Comparison of ENCODE assay signal across 19 cellular contexts in genomic region chr5:114010362-114010761, GRCh38.
DNase-seq lines count a peak whose midpoint lies in the region; ATAC-seq and TF ChIP-seq lines count a peak whose summit lies in the region.
"Had no signal": no experiment of that assay in that cellular context is flagged by ENCODE, and none has a peak within 500 bp of the region (broad histone marks: within the 10 kb centered on the region; RNA-seq: fewer than 3 reads in every experiment).

No MANE protein-coding gene starts in this region.

- DNase-seq in GOT3 (lab: John Stamatoyannopoulos, UW): peak; percentile 16
- peak; percentile 63 for DNase-seq in amniotic epithelial cell (ENCODE audit: low read depth)
- DNase-seq in fibroblast of villous mesenchyme (ENCODE audit: low read depth): peak; percentile 0
- DNase-seq in stimulated activated effector memory CD8-positive, alpha-beta T cell treated with anti-CD3 and anti-CD28 coated beads, Interleukin-12 subunit alpha, Interleukin-12 subunit beta, amount 100 ng/mL, for 72 hours (ENCODE audit: low spot score in 2 of 2): no peak
- DNase-seq in NCI-H1694 (lab: John Stamatoyannopoulos, UW): no peak
- DNase-seq: activated B cell treated with CpG ODN at 0.5 μM for 24 hours, DND-41, NCI-H1092, NCI-H2171 treated with DMSO at 0.1 percent for 48 hours, thyroid gland had no signal

- H3K4me1 Mint-ChIP-seq in stimulated activated effector memory CD8-positive, alpha-beta T cell treated with anti-CD3 and anti-CD28 coated beads, Interleukin-12 subunit alpha, Interleukin-12 subunit beta, amount 100 ng/mL, for 72 hours: no peaks in the 10 kb centered on the region
- H3K4me1 Mint-ChIP-seq: activated B cell treated with CpG ODN at 0.5 μM for 24 hours, CD14-positive monocyte had no signal

- TF ChIP-seq CTCF in fibroblast of villous mesenchyme (IDR thresholded peaks at IDR 0.05; ENCODE audit: insufficient read depth, low read depth, low read length): no peak

- no peak overlapping the region for H3K4me3 Mint-ChIP-seq in stimulated activated effector memory CD8-positive, alpha-beta T cell treated with anti-CD3 and anti-CD28 coated beads, Interleukin-12 subunit alpha, Interleukin-12 subunit beta, amount 100 ng/mL, for 72 hours
- H3K4me3 Mint-ChIP-seq: activated B cell treated with CpG ODN at 0.5 μM for 24 hours; CD14-positive monocyte; T-helper 1 cell treated with Interleukin-12 subunit alpha and Interleukin-12 subunit beta and Interleukin-4 antibody, amounts not matched to agents 30 μg/mL and 1 μg/mL, for 36 hours had no signal

- no peak overlapping the region for H3K4me3 ChIP-seq in fibroblast of villous mesenchyme (ENCODE audit: low read depth, low read length)
- H3K4me3 ChIP-seq: coronary artery, K562, thyroid gland had no signal

- ATAC-seq in stimulated activated effector memory CD8-positive, alpha-beta T cell treated with anti-CD3 and anti-CD28 coated beads, Interleukin-12 subunit alpha, Interleukin-12 subunit beta, amount 100 ng/mL, for 72 hours: peak; percentile 24
- ATAC-seq in HG03135 (IDR thresholded peaks at IDR 0.05; ENCODE audit: unreplicated experiment) (no peak), HG03571 (IDR thresholded peaks at IDR 0.05; ENCODE audit: unreplicated experiment) (no peak)
- ATAC-seq: esophagus mucosa, K562, left lobe of liver had no signal

- no peaks in the 10 kb centered on the region for H3K36me3 Mint-ChIP-seq in stimulated activated effector memory CD8-positive, alpha-beta T cell treated with anti-CD3 and anti-CD28 coated beads, Interleukin-12 subunit alpha, Interleukin-12 subunit beta, amount 100 ng/mL, for 72 hours
- H3K36me3 Mint-ChIP-seq: CD14-positive monocyte had no signal

- H3K9me3 Mint-ChIP-seq in stimulated activated effector memory CD8-positive, alpha-beta T cell treated with anti-CD3 and anti-CD28 coated beads, Interleukin-12 subunit alpha, Interleukin-12 subunit beta, amount 100 ng/mL, for 72 hours: peaks cover 2% of the 10 kb centered on the region
- H3K9me3 Mint-ChIP-seq: activated B cell treated with CpG ODN at 0.5 μM for 24 hours; activated T-helper 2 cell treated with anti-CD3 and anti-CD28 coated beads, Interferon-gamma antibody, Interleukin-2, Interleukin-4, amounts not matched to agents 10 μg/mL and 5 μg/mL and 100 μg/mL, durations not matched to agents 14 hours and 24 hours and 36 hours; T-helper 1 cell treated with Interleukin-12 subunit alpha and Interleukin-12 subunit beta and Interleukin-4 antibody, amounts not matched to agents 30 μg/mL and 1 μg/mL, for 36 hours had no signal

- no peak overlapping the region for H3K27ac Mint-ChIP-seq in stimulated activated effector memory CD8-positive, alpha-beta T cell treated with anti-CD3 and anti-CD28 coated beads, Interleukin-12 subunit alpha, Interleukin-12 subunit beta, amount 100 ng/mL, for 72 hours
- H3K27ac Mint-ChIP-seq: activated B cell treated with CpG ODN at 0.5 μM for 24 hours; activated T-helper 2 cell treated with anti-CD3 and anti-CD28 coated beads, Interferon-gamma antibody, Interleukin-2, Interleukin-4, amounts not matched to agents 10 μg/mL and 5 μg/mL and 100 μg/mL, durations not matched to agents 14 hours and 24 hours and 36 hours; CD14-positive monocyte; T-helper 1 cell treated with Interleukin-12 subunit alpha and Interleukin-12 subunit beta and Interleukin-4 antibody, amounts not matched to agents 30 μg/mL and 1 μg/mL, for 36 hours had no signal

Comparison
In these comparisons a context has a peak if more than half of its experiments do, and no peak if none do; other contexts are left out.
1. DNase-seq: peak in GOT3 (single experiment), amniotic epithelial cell (single experiment) and fibroblast of villous mesenchyme (single experiment); none in stimulated activated effector memory CD8-positive, alpha-beta T cell treated with anti-CD3 and anti-CD28 coated beads, Interleukin-12 subunit alpha, Interleukin-12 subunit beta, amount 100 ng/mL, for 72 hours (0 of 2) and NCI-H1694 (single experiment).